ENCODE assay signal across 23 cellular contexts in genomic region chr7:51589111-51589510, GRCh38.
"Had no signal": no experiment of that assay in that cellular context is flagged by ENCODE, and none has a peak within 500 bp of the region (broad histone marks: within the 10 kb centered on the region; RNA-seq: fewer than 3 reads in every experiment).

No MANE protein-coding gene starts in this region.

- H3K36me3 ChIP-seq: neutrophil, right lobe of liver, suprapubic skin, vagina had no signal

- DNase-seq: activated CD4-positive, alpha-beta T cell treated with anti-CD3 and anti-CD28 coated beads for 48 hours; activated CD4-positive, CD25-positive, alpha-beta regulatory T cell; activated CD8-positive, alpha-beta T cell treated with anti-CD3 and anti-CD28 coated beads, Interleukin-2, amount 10 ng/mL, durations not matched to agents 7 days and 5 days; activated naive CD4-positive, alpha-beta T cell treated with anti-CD3 and anti-CD28 coated beads for 36 hours; activated T-cell treated with anti-CD3 and anti-CD28 coated beads, Interleukin-2, amount 50 U/mL, for 24 hours; body of pancreas; central memory CD4-positive, alpha-beta T cell; endodermal cell; foreskin melanocyte; kidney; natural killer cell; right lobe of liver; small intestine; stimulated activated CD4-positive, alpha-beta T cell treated with anti-CD3 and anti-CD28 coated beads, Interleukin-4, amount 100 ng/mL, for 1 hour; stimulated activated naive CD8-positive, alpha-beta T cell treated with anti-CD3 and anti-CD28 coated beads, Interleukin-15, amount 100 ng/mL, for 72 hours; trophoblast cell had no signal

- H3K27me3 ChIP-seq: body of pancreas, neutrophil, right lobe of liver, suprapubic skin, vagina had no signal

- H3K4me1 ChIP-seq: body of pancreas, parathyroid adenoma, right lobe of liver, suprapubic skin, vagina had no signal

- ATAC-seq: activated CD8-positive, alpha-beta T cell treated with anti-CD3 and anti-CD28 coated beads, Interleukin-2, amount 10 ng/mL, durations not matched to agents 7 days and 5 days; body of pancreas; left lobe of liver; natural killer cell; right lobe of liver; stimulated activated naive CD8-positive, alpha-beta T cell treated with anti-CD3 and anti-CD28 coated beads, Interleukin-15, amount 100 ng/mL, for 72 hours had no signal

- H3K9ac ChIP-seq: parathyroid adenoma had no signal

- H3K9me3 ChIP-seq: body of pancreas, neutrophil, right lobe of liver, suprapubic skin, vagina had no signal

- H3K27ac ChIP-seq: body of pancreas, epithelial cell of prostate, neutrophil, parathyroid adenoma, right lobe of liver, suprapubic skin, vagina had no signal

- H3K4me3 ChIP-seq: body of pancreas, lung, right lobe of liver, suprapubic skin, vagina had no signal
